1 cellular context compared by ENCODE assay signal in the genomic region with DNA sequence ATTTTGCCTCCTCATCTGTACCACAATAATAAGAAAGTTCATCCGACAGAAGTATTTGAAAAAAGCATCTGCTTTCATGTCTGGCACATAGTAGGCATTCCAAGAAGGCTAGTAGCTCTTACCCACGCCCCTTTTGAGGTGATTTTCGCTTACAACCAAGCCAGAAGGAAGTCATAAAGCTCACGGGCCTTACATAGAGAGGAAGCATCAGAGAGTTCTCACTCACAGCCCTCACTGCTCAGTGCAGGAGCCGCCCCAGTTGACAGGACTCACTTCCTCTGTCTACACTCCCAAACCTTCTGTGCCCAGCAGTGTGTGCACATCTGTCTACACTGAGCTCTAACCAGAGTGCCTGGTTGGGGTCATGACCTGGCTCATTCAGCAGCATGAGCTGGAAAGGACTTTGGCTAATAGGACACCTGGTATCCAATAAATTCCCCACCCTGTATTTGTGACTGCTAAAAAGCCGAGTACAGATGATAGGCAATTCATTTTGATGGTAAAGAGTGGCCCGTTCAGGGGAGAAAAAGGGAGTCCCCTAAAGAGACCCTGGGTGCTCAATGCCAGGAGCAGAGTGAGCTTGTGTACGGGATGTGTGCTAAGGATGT.
TF ChIP-seq lines count a peak whose summit lies in the region.

No MANE protein-coding gene starts in this region.

TF ChIP-seq in GM23338, 12 proteins besides CTCF, POLR2A, EP300 and RAD21 (continued from another document):
- TF ChIP-seq, protein P1, sequence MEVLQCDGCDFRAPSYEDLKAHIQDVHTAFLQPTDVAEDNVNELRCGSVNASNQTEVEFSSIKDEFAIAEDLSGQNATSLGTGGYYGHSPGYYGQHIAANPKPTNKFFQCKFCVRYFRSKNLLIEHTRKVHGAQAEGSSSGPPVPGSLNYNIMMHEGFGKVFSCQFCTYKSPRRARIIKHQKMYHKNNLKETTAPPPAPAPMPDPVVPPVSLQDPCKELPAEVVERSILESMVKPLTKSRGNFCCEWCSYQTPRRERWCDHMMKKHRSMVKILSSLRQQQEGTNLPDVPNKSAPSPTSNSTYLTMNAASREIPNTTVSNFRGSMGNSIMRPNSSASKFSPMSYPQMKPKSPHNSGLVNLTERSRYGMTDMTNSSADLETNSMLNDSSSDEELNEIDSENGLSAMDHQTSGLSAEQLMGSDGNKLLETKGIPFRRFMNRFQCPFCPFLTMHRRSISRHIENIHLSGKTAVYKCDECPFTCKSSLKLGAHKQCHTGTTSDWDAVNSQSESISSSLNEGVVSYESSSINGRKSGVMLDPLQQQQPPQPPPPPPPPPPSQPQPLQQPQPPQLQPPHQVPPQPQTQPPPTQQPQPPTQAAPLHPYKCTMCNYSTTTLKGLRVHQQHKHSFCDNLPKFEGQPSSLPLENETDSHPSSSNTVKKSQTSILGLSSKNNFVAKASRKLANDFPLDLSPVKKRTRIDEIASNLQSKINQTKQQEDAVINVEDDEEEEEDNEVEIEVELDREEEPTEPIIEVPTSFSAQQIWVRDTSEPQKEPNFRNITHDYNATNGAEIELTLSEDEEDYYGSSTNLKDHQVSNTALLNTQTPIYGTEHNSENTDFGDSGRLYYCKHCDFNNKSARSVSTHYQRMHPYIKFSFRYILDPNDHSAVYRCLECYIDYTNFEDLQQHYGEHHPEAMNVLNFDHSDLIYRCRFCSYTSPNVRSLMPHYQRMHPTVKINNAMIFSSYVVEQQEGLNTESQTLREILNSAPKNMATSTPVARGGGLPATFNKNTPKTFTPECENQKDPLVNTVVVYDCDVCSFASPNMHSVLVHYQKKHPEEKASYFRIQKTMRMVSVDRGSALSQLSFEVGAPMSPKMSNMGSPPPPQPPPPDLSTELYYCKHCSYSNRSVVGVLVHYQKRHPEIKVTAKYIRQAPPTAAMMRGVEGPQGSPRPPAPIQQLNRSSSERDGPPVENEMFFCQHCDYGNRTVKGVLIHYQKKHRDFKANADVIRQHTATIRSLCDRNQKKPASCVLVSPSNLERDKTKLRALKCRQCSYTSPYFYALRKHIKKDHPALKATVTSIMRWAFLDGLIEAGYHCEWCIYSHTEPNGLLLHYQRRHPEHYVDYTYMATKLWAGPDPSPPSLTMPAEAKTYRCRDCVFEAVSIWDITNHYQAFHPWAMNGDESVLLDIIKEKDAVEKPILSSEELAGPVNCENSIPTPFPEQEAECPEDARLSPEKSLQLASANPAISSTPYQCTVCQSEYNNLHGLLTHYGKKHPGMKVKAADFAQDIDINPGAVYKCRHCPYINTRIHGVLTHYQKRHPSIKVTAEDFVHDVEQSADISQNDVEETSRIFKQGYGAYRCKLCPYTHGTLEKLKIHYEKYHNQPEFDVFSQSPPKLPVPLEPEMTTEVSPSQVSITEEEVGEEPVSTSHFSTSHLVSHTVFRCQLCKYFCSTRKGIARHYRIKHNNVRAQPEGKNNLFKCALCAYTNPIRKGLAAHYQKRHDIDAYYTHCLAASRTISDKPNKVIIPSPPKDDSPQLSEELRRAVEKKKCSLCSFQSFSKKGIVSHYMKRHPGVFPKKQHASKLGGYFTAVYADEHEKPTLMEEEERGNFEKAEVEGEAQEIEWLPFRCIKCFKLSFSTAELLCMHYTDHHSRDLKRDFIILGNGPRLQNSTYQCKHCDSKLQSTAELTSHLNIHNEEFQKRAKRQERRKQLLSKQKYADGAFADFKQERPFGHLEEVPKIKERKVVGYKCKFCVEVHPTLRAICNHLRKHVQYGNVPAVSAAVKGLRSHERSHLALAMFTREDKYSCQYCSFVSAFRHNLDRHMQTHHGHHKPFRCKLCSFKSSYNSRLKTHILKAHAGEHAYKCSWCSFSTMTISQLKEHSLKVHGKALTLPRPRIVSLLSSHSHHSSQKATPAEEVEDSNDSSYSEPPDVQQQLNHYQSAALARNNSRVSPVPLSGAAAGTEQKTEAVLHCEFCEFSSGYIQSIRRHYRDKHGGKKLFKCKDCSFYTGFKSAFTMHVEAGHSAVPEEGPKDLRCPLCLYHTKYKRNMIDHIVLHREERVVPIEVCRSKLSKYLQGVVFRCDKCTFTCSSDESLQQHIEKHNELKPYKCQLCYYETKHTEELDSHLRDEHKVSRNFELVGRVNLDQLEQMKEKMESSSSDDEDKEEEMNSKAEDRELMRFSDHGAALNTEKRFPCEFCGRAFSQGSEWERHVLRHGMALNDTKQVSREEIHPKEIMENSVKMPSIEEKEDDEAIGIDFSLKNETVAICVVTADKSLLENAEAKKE (CRISPR knock-in tag; IDR thresholded peaks at IDR 0.05) = no peak
- TF ChIP-seq EZH2phosphoT487 (IDR thresholded peaks at IDR 0.05; ENCODE audit: unreplicated experiment) = no peak
